Comparison of ENCODE assay signal across 12 cellular contexts in the genomic region with DNA sequence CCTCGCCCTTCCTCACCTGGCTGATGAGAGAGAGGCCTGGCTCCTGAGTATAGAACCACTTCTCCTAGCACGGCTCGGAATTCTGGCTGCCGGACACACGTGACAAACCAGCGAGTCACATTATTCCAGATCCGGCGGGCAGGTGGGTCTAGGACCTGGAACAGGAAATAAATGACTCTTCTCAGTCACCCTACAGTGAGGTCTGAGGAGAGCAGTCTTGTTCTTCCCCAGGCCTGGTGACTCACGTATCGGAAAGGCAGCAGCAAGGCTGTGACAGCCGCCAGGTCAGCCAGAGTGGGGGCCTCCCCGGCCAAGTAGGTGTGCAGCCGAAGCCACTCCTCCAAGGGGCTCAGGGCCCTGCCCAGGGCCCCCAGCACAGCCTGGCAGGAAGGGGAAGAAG. TPM values are rescaled to one million over a fixed set of nuclear protein-coding genes. Genes with fewer than 3 reads are reported as not detected.
DNase-seq lines count a peak whose midpoint lies in the region; ATAC-seq, FAIRE-seq and TF ChIP-seq lines count a peak whose summit lies in the region.
"Had no signal": no experiment of that assay in that cellular context is flagged by ENCODE, and none has a peak within 500 bp of the region (broad histone marks: within the 10 kb centered on the region; RNA-seq: fewer than 3 reads in every experiment).

No MANE protein-coding gene starts in this region.

- no peak overlapping the region for H3K23ac ChIP-seq in H9 (ENCODE audit: insufficient read length, low read depth, low read length)

- TF ChIP-seq CTCF in colonic mucosa (IDR thresholded peaks at IDR 0.05) (no peak), H9 (conservative IDR thresholded peaks at IDR 0.05) (no peak)

- H4K8ac ChIP-seq in H9 (replicated peaks; ENCODE audit: insufficient read length, low read depth, low read length): no peak overlapping the region

- no peak for ATAC-seq in GM19035 (IDR thresholded peaks at IDR 0.05; ENCODE audit: unreplicated experiment)

- H2AK5ac ChIP-seq in H9 (ENCODE audit: insufficient read length, low read length): no peak overlapping the region

- no peak overlapping the region for H3K56ac ChIP-seq in H9 (ENCODE audit: insufficient read length, low read depth, low read length)

- no peak overlapping the region for H4K91ac ChIP-seq in H9 (ENCODE audit: insufficient read length, low read depth, low read length)

- H2AFZ ChIP-seq in ACC112 (ENCODE audit: low read length, unreplicated experiment) (no peak overlapping the region), H9 (ENCODE audit: low read length) (no peak overlapping the region)

- H3K27me3 Mint-ChIP-seq in activated naive CD8-positive, alpha-beta T cell: no peaks in the 10 kb centered on the region
- H3K27me3 Mint-ChIP-seq in H9 (ENCODE audit: low read depth): no peaks in the 10 kb centered on the region

- H3K14ac ChIP-seq in H9 (ENCODE audit: insufficient read depth, low read length): no peak overlapping the region

- H4K20me1 ChIP-seq in H9 (ENCODE audit: control insufficient read depth, insufficient read depth, insufficient read length): peaks cover 3% of the 10 kb centered on the region

- H3K79me2 ChIP-seq in ACC112 (ENCODE audit: control insufficient read depth, insufficient read depth, low read length, unreplicated experiment) (peaks cover 26% of the 10 kb centered on the region), H9 (ENCODE audit: insufficient read depth, low read length) (peaks cover 2% of the 10 kb centered on the region; the same call in 1 of the 2 replicates)

- no peak overlapping the region for H3K4me2 ChIP-seq in H9 (ENCODE audit: insufficient read depth, insufficient read length, low read length)

- intact Hi-C loops in colonic mucosa (cut with DNase I): no loop called here

- no peak overlapping the region for H2BK20ac ChIP-seq in H9 (ENCODE audit: low read depth, low read length, poor library complexity, severe bottlenecking)

- no peak overlapping the region for H3T11ph ChIP-seq in H9 (ENCODE audit: low read length)

- peaks cover 15% of the 10 kb centered on the region for H3K4me1 ChIP-seq in ACC112 (ENCODE audit: control insufficient read depth, insufficient read depth, low read length, unreplicated experiment)
- H3K4me1 ChIP-seq in colonic mucosa: peaks cover 5% of the 10 kb centered on the region
- H3K4me1 ChIP-seq in H9 (ENCODE audit: insufficient read depth, low read length): no peaks in the 10 kb centered on the region

- H3K79me1 ChIP-seq in H9 (ENCODE audit: insufficient read depth, low read depth, low read length, poor library complexity, severe bottlenecking): no peaks in the 10 kb centered on the region

- H3K4me3 Mint-ChIP-seq in activated naive CD8-positive, alpha-beta T cell: peak overlapping the region; percentile 88
- H3K4me3 Mint-ChIP-seq in H9: no peak overlapping the region

- H3K9me3 ChIP-seq in colonic mucosa (no peaks in the 10 kb centered on the region), H9 (ENCODE audit: control insufficient read depth, low read depth, low read length) (no peaks in the 10 kb centered on the region)

- no peaks in the 10 kb centered on the region; the same call in none of the 2 replicates for H3K36me3 ChIP-seq in ACC112 (ENCODE audit: insufficient read depth, low read length)
- no peaks in the 10 kb centered on the region for H3K36me3 ChIP-seq in colonic mucosa

- no peak overlapping the region for H3K9ac ChIP-seq in colonic mucosa (ENCODE audit: low read depth in 2 of 2, low read length in 2 of 2)
- H3K9ac ChIP-seq in H9 (ENCODE audit: extremely low read depth, insufficient read length, low read length): no peak overlapping the region

- H3K27me3 ChIP-seq in ACC112 (ENCODE audit: insufficient read depth, low read length) (no peaks in the 10 kb centered on the region), colonic mucosa (no peaks in the 10 kb centered on the region), H9 (ENCODE audit: insufficient read depth, low read length) (no peaks in the 10 kb centered on the region)

- no peaks in the 10 kb centered on the region for H3K9me3 Mint-ChIP-seq in activated naive CD8-positive, alpha-beta T cell (ENCODE audit: low read depth)
- no peaks in the 10 kb centered on the region for H3K9me3 Mint-ChIP-seq in H9

- FAIRE-seq in H54 (lab: Jason Lieb, UNC): peak; percentile 45
- FAIRE-seq: frontal cortex had no signal

- no peak overlapping the region for H2BK15ac ChIP-seq in H9 (ENCODE audit: low read depth, low read length)

- no peak overlapping the region for H3K4me3 ChIP-seq in ACC112 (ENCODE audit: low read depth, low read length)
- H3K4me3 ChIP-seq in colonic mucosa: no peak overlapping the region

- H3K27ac ChIP-seq in ACC112 (ENCODE audit: low read depth, low read length) (peak overlapping the region; percentile 31; the same call in 1 of the 2 replicates), colonic mucosa (no peak overlapping the region), H9 (ENCODE audit: insufficient read length, low read depth, low read length) (no peak overlapping the region)
- H3K27ac ChIP-seq: HL-60 had no signal

- DNase-seq in H54 (ENCODE audit: insufficient read length, low spot score) (peak; percentile 91), iPS-NIHi11 (ENCODE audit: low spot score) (peak; percentile 5), colonic mucosa (no peak), ecto neural progenitor cell (ENCODE audit: low spot score) (no peak), H9 (no peak)
- DNase-seq: activated gamma-delta T cell; stimulated activated CD4-positive, alpha-beta T cell treated with anti-CD3 and anti-CD28 coated beads, Interleukin-1b, Interleukin-23, amount 100 ng/mL, for 48 hours had no signal

- peaks cover 13% of the 10 kb centered on the region for H3K36me3 Mint-ChIP-seq in activated naive CD8-positive, alpha-beta T cell
- H3K36me3 Mint-ChIP-seq in H9 (ENCODE audit: insufficient read depth in 1 of 3, low read depth in 3 of 3): peaks cover 19 to 59% (median 46%) of the 10 kb centered on the region in 3 experiments

- no peak overlapping the region for H3K4ac ChIP-seq in H9 (ENCODE audit: low read depth, low read length)

- peaks cover 3% of the 10 kb centered on the region for H3K23me2 ChIP-seq in H9 (ENCODE audit: insufficient read length, low read depth, low read length, poor library complexity, severe bottlenecking)

- H2BK120ac ChIP-seq in H9 (ENCODE audit: low read depth, low read length, poor library complexity, severe bottlenecking): no peak overlapping the region

- H2BK5ac ChIP-seq in H9 (ENCODE audit: insufficient read length, low read length): no peak overlapping the region

- no peak overlapping the region for H3K18ac ChIP-seq in H9 (ENCODE audit: insufficient read length, low read depth, low read length)

- H3K27ac Mint-ChIP-seq in activated naive CD8-positive, alpha-beta T cell: no peak overlapping the region
- peak overlapping the region in 1 of 3 experiments; percentile 59; a peak in 1 of 7 replicates for H3K27ac Mint-ChIP-seq in H9

- TF ChIP-seq POLR2A in H54 (IDR thresholded peaks at IDR 0.05; ENCODE audit: low read depth, low read length): no peak

- H2BK12ac ChIP-seq in H9 (ENCODE audit: insufficient read length, low read depth, low read length): no peak overlapping the region

- peaks cover 37% of the 10 kb centered on the region for H3K4me1 Mint-ChIP-seq in activated naive CD8-positive, alpha-beta T cell (ENCODE audit: low read depth)
- H3K4me1 Mint-ChIP-seq in H9: peaks cover 10% of the 10 kb centered on the region in 2 experiments

- no CpG with 5 or more reads among the region's 13 CpGs for WGBS in H9 (ENCODE audit: extremely low coverage, insufficient read length, low lambda C conversion rate)

- H4K5ac ChIP-seq in H9 (ENCODE audit: insufficient read length, low read depth, low read length): no peak overlapping the region

RNA-seq across cellular contexts. Expression of gene VARS1, which starts 2.8 kb away (rescaled TPM):
- 100 to 1,000 TPM in 1 of 2 donors, 10 to 100 TPM in 1; 40.8 to 136 TPM for total RNA-seq in colonic mucosa
- 148 and 154 TPM in 2 replicates for total RNA-seq in H9 (2021)

RNA-seq across cellular contexts. Expression of gene LSM2, which starts 14.0 kb away (rescaled TPM):
- total RNA-seq in colonic mucosa (10 to 100 TPM; 37.6 to 61.3 TPM), H9 (2021) (114 and 123 TPM in 2 replicates)

RNA-seq across cellular contexts. Expression of gene VWA7, which starts 15.6 kb away (rescaled TPM):
- total RNA-seq in colonic mucosa (10 to 100 TPM in 1 of 2 donors, 1 to 10 TPM in 1; 6.1 to 10.1 TPM), H9 (2021) (2.5 TPM in 2 replicates)

RNA-seq across cellular contexts. Expression of gene HSPA1L, which starts 22.3 kb away (rescaled TPM):
- total RNA-seq in colonic mucosa (1 to 10 TPM in 1 of 2 donors, under 1 TPM in 1; 0.98 to 1.4 TPM), H9 (2021) (1.6 and 2.5 TPM in 2 replicates)

RNA-seq across cellular contexts. Expression of gene HSPA1A, which starts 22.6 kb away (rescaled TPM):
- total RNA-seq in colonic mucosa (100 to 1,000 TPM; 248 to 397 TPM), H9 (2021) (51.2 and 51.7 TPM in 2 replicates)

Comparison
In these comparisons a context has a peak if more than half of its experiments do, and no peak if none do; other contexts are left out.
1. DNase-seq: peak in H54 (single experiment) and iPS-NIHi11 (single experiment); none in colonic mucosa (single experiment), ecto neural progenitor cell (single experiment) and H9 (single experiment).